In the genomic region with DNA sequence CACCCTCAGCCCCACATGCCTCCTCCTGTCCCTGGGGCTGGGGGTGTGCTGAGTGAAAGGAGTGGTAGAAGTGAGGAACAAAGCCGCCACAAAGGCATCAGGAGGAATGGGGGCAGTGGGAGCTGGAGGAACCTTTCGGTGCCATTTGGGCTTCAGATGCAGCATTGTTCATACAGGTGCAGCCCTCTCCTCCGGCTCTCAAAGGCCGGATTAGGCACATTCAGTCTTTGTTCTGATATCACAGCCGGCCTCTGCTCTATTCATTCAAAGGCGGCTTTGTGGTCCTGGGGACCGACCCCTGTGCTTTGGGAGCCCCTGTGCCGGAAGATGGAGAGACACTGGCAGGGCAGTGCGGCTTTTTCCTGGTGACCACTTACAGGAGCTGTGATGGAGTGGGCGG, we compare ENCODE assay signal across 19 cellular contexts. TPM values are rescaled to one million over a fixed set of nuclear protein-coding genes. Genes with fewer than 3 reads are reported as not detected.
DNase-seq lines count a peak whose midpoint lies in the region; ATAC-seq, FAIRE-seq and TF ChIP-seq lines count a peak whose summit lies in the region.
"Had no signal": no experiment of that assay in that cellular context is flagged by ENCODE, and none has a peak within 500 bp of the region (broad histone marks: within the 10 kb centered on the region; RNA-seq: fewer than 3 reads in every experiment).

No MANE protein-coding gene starts in this region.

- no peak overlapping the region for H3K4me3 Mint-ChIP-seq in WTC11
- no peak overlapping the region for H3K4me3 Mint-ChIP-seq in endodermal cell
- H3K4me3 Mint-ChIP-seq in neural crest cell: peak overlapping the region; percentile 70
- H3K4me3 Mint-ChIP-seq: B cell; CD4-positive, alpha-beta memory T cell; H9 had no signal

- no peaks in the 10 kb centered on the region for H3K36me3 Mint-ChIP-seq in WTC11
- no peaks in the 10 kb centered on the region for H3K36me3 Mint-ChIP-seq in endodermal cell (ENCODE audit: low read depth)
- peaks cover 12% of the 10 kb centered on the region for H3K36me3 Mint-ChIP-seq in neural crest cell (ENCODE audit: low read depth)
- H3K36me3 Mint-ChIP-seq: CD4-positive, alpha-beta memory T cell had no signal

- FAIRE-seq in urothelium cell line (lab: Jason Lieb, UNC): peak; percentile 5
- FAIRE-seq: A204.1, GM12892, GM19239, HepG2 had no signal

- H3K27ac Mint-ChIP-seq in WTC11 (no peak overlapping the region), endodermal cell (no peak overlapping the region), neural crest cell (ENCODE audit: unreplicated experiment) (peak overlapping the region; percentile 93)
- H3K27ac Mint-ChIP-seq: B cell; CD4-positive, alpha-beta memory T cell had no signal

- H3K36me3 ChIP-seq in endodermal cell (ENCODE audit: control insufficient read depth, insufficient read depth, low read length) (no peaks in the 10 kb centered on the region), tibial artery (no peaks in the 10 kb centered on the region)

- TF ChIP-seq CTCF in WTC11 (IDR thresholded peaks at IDR 0.05): no peak
- TF ChIP-seq CTCF in endodermal cell (conservative IDR thresholded peaks at IDR 0.05): no peak
- no peak for TF ChIP-seq CTCF in neural crest cell (conservative IDR thresholded peaks at IDR 0.05)
- no peak for TF ChIP-seq CTCF in tibial artery (IDR thresholded peaks at IDR 0.05)

- H3K9me3 Mint-ChIP-seq in WTC11: no peaks in the 10 kb centered on the region
- no peaks in the 10 kb centered on the region for H3K9me3 Mint-ChIP-seq in endodermal cell
- no peaks in the 10 kb centered on the region for H3K9me3 Mint-ChIP-seq in neural crest cell
- H3K9me3 Mint-ChIP-seq: CD4-positive, alpha-beta memory T cell; H9 had no signal

- H3K4me1 Mint-ChIP-seq in WTC11 (peaks cover 5% of the 10 kb centered on the region; the same call in 1 of the 2 replicates), endodermal cell (peaks cover 11% of the 10 kb centered on the region), neural crest cell (peaks cover 78% of the 10 kb centered on the region)
- H3K4me1 Mint-ChIP-seq: B cell had no signal

- no peak overlapping the region for H3K4me3 ChIP-seq in endodermal cell (ENCODE audit: low read length)
- no peak overlapping the region for H3K4me3 ChIP-seq in tibial artery

- CTCF ChIA-PET in WTC11 (lab: Charles Lee): interaction anchor here (1.0 to 1.7 kb wide), 2 partner anchors 96 to 142 kb away, joined by 4 read pairs; no protein-coding TSS in a partner anchor

- H3K9me3 ChIP-seq in endodermal cell (ENCODE audit: control insufficient read depth, low read length) (no peaks in the 10 kb centered on the region), tibial artery (no peaks in the 10 kb centered on the region)

- H3K9ac ChIP-seq in endodermal cell (ENCODE audit: extremely low read depth, low read length, poor library complexity, severe bottlenecking): no peak overlapping the region

- ATAC-seq in WTC11 (peak; percentile 20), GM18517 (IDR thresholded peaks at IDR 0.05; ENCODE audit: unreplicated experiment) (no peak)
- ATAC-seq: HepG2 had no signal

- H3K27me3 Mint-ChIP-seq in WTC11 (ENCODE audit: low read depth) (no peaks in the 10 kb centered on the region), endodermal cell (ENCODE audit: insufficient read depth) (peaks cover 5% of the 10 kb centered on the region), neural crest cell (ENCODE audit: low read depth) (no peaks in the 10 kb centered on the region)

- H3K27me3 ChIP-seq in endodermal cell (ENCODE audit: control insufficient read depth, insufficient read depth, low read length, poor library complexity, severe bottlenecking): no peaks in the 10 kb centered on the region
- H3K27me3 ChIP-seq in tibial artery: no peaks in the 10 kb centered on the region

- H3K27ac ChIP-seq in endodermal cell (ENCODE audit: low read depth, low read length) (peak overlapping the region; percentile 30), tibial artery (no peak overlapping the region)
- H3K27ac ChIP-seq: C4-2B had no signal

- 63 to 79% methylated on average over 8 to 10 of the region's 10 CpGs for WGBS in endodermal cell (ENCODE audit: insufficient coverage in 1 of 2, insufficient read length in 1 of 2), 2 experiments

- intact Hi-C loops in tibial artery (cut with DNase I; ENCODE audit: low total_unique reads): no loop called here

- POLR2A ChIA-PET in WTC11 (lab: Charles Lee): no interaction called here

- H3K4me1 ChIP-seq in endodermal cell (ENCODE audit: control insufficient read depth, insufficient read depth, low read length): no peaks in the 10 kb centered on the region
- peaks cover 0 to 41% (median 23%) of the 10 kb centered on the region in 4 donors for H3K4me1 ChIP-seq in tibial artery

- DNase-seq in WTC11 (ENCODE audit: low spot score) (no peak), endodermal cell (no peak), neural crest cell (ENCODE audit: low read depth, low spot score) (peak; percentile 22), urothelium cell line (ENCODE audit: low spot score) (no peak), tibial artery (no peak), DMS 273 (lab: John Stamatoyannopoulos, UW; ENCODE audit: unreplicated experiment) (no peak)
- DNase-seq: CD4-positive, alpha-beta memory T cell; DMS153; DMS79 treated with DMSO at 0.1 percent for 48 hours; EL; GDM1; H9 had no signal

TF ChIP-seq in WTC11, 78 proteins besides CTCF, POLR2A, EP300 and RAD21:
- TF ChIP-seq EMX1 (CRISPR knock-in tag; IDR thresholded peaks at IDR 0.05): no peak
- no peak for TF ChIP-seq ZNF232 (CRISPR knock-in tag; IDR thresholded peaks at IDR 0.05)
- no peak for TF ChIP-seq TP53 (CRISPR knock-in tag; IDR thresholded peaks at IDR 0.05)
- TF ChIP-seq GRHL2 (CRISPR knock-in tag; IDR thresholded peaks at IDR 0.05; ENCODE audit: insufficient replicate concordance, severe bottlenecking): no peak
- TF ChIP-seq JUN (CRISPR knock-in tag; IDR thresholded peaks at IDR 0.05): no peak
- TF ChIP-seq, protein P1, sequence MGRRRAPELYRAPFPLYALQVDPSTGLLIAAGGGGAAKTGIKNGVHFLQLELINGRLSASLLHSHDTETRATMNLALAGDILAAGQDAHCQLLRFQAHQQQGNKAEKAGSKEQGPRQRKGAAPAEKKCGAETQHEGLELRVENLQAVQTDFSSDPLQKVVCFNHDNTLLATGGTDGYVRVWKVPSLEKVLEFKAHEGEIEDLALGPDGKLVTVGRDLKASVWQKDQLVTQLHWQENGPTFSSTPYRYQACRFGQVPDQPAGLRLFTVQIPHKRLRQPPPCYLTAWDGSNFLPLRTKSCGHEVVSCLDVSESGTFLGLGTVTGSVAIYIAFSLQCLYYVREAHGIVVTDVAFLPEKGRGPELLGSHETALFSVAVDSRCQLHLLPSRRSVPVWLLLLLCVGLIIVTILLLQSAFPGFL (CRISPR knock-in tag; IDR thresholded peaks at IDR 0.05; ENCODE audit: borderline replicate concordance): no peak
- TF ChIP-seq, protein P2, sequence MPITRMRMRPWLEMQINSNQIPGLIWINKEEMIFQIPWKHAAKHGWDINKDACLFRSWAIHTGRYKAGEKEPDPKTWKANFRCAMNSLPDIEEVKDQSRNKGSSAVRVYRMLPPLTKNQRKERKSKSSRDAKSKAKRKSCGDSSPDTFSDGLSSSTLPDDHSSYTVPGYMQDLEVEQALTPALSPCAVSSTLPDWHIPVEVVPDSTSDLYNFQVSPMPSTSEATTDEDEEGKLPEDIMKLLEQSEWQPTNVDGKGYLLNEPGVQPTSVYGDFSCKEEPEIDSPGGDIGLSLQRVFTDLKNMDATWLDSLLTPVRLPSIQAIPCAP (CRISPR knock-in tag; IDR thresholded peaks at IDR 0.05): no peak
- TF ChIP-seq FOXK1 (CRISPR knock-in tag; IDR thresholded peaks at IDR 0.05): no peak
- TF ChIP-seq, protein P3, sequence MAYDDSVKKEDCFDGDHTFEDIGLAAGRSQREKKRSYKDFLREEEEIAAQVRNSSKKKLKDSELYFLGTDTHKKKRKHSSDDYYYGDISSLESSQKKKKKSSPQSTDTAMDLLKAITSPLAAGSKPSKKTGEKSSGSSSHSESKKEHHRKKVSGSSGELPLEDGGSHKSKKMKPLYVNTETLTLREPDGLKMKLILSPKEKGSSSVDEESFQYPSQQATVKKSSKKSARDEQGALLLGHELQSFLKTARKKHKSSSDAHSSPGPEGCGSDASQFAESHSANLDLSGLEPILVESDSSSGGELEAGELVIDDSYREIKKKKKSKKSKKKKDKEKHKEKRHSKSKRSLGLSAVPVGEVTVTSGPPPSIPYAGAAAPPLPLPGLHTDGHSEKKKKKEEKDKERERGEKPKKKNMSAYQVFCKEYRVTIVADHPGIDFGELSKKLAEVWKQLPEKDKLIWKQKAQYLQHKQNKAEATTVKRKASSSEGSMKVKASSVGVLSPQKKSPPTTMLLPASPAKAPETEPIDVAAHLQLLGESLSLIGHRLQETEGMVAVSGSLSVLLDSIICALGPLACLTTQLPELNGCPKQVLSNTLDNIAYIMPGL (CRISPR knock-in tag; IDR thresholded peaks at IDR 0.05): no peak

RNA-seq across cellular contexts. Expression of a gene that starts 53.2 kb away (rescaled TPM):
- total RNA-seq in WTC11 (2021) (0.76 to 1.1 TPM (median 1.0 TPM) in 3 replicates), endodermal cell (not detected), neural crest cell (189 and 203 TPM in 2 replicates)
- 59.1 TPM for polyA plus RNA-seq in endodermal cell (2013, experiment 1 of 2)
- polyA plus RNA-seq in endodermal cell (2013, experiment 2 of 2): 42.2 TPM
- total RNA-seq: CD4-positive, alpha-beta memory T cell had no signal
- polyA plus RNA-seq: CD4-positive, alpha-beta memory T cell had no signal

Comparison
In these comparisons a context has a peak if more than half of its experiments do, and no peak if none do; other contexts are left out.
1. RNA of a gene that starts 53.2 kb away (total RNA-seq): 189 to 203 TPM in neural crest cell; 0.76 to 1.1 TPM in WTC11 and not detected in endodermal cell; every median in the first group is over 10 times any median in the second.